In genomic region chr19:19668230-19669012, GRCh38 we compare ENCODE assay signal across 8 cellular contexts. TPM values are rescaled to one million over a fixed set of nuclear protein-coding genes. Genes with fewer than 3 reads are reported as not detected.
A peak's percentile ranks its signal among the peaks of the same experiment; 100 is the strongest.
DNase-seq lines count a peak whose midpoint lies in the region; ATAC-seq and TF ChIP-seq lines count a peak whose summit lies in the region.

Gene ZNF101 (plus strand): TSS chr19:19668839. CDS start chr19:19668964, 125 bp downstream.

- H3K4me2 ChIP-seq in osteoblast (ENCODE audit: insufficient read depth, low read length) = peak within 1 kb of the TSS; percentile 94

- H2AFZ ChIP-seq in osteoblast (ENCODE audit: low read length) = peak within 1 kb of the TSS; percentile 98

- peaks cover 5% of the 10 kb centered on the region for H3K4me1 Mint-ChIP-seq in glutamatergic neuron (ENCODE audit: low read depth, unreplicated experiment)

- no peaks in the 10 kb centered on the region for H3K27me3 ChIP-seq in osteoblast (ENCODE audit: insufficient read depth, low read length)
- no peaks in the 10 kb centered on the region for H3K27me3 ChIP-seq in thoracic aorta (replicated peaks; ENCODE audit: insufficient read depth)

- peaks cover 12% of the 10 kb centered on the region for H3K4me1 ChIP-seq in osteoblast (ENCODE audit: insufficient read depth, low read length)
- H3K4me1 ChIP-seq in thoracic aorta (ENCODE audit: control insufficient read depth in 1 of 2, low read depth in 2 of 2) = peaks cover 6 to 14% of the 10 kb centered on the region in 2 donors

- TF ChIP-seq CTCF in GM12864 (IDR thresholded peaks at IDR 0.05; ENCODE audit: low read depth, low read length, missing control alignments) = no peak
- TF ChIP-seq CTCF in glutamatergic neuron (IDR thresholded peaks at IDR 0.05; ENCODE audit: partially characterized antibody, unreplicated experiment) = no peak
- TF ChIP-seq CTCF in osteoblast (IDR thresholded peaks at IDR 0.05; ENCODE audit: extremely low read depth, low read depth, low read length) = no peak
- no peak for TF ChIP-seq CTCF in thoracic aorta (IDR thresholded peaks at IDR 0.05)

- H3K79me2 ChIP-seq in osteoblast (ENCODE audit: insufficient read depth, low read length) = peaks cover 17% of the 10 kb centered on the region

- peak within 1 kb of the TSS; percentile 95 for H3K4me3 Mint-ChIP-seq in glutamatergic neuron (ENCODE audit: unreplicated experiment)

- H3K36me3 ChIP-seq in osteoblast (ENCODE audit: insufficient read depth, low read length) (no peaks in the 10 kb centered on the region), thoracic aorta (peaks cover 8% of the 10 kb centered on the region)

- peak within 1 kb of the TSS; percentile 83 for H3K27ac ChIP-seq in osteoblast (ENCODE audit: low read depth, low read length)
- H3K27ac ChIP-seq in thoracic aorta = peak within 1 kb of the TSS; percentile 82 to 85

- peaks cover 2% of the 10 kb centered on the region for H3K27me3 Mint-ChIP-seq in glutamatergic neuron (ENCODE audit: unreplicated experiment)

- peak within 1 kb of the TSS; percentile 89 to 99 for H3K27ac Mint-ChIP-seq in activated naive CD4-positive, alpha-beta T cell treated with anti-CD3 and anti-CD28 coated beads, Interleukin-2, amount 50 U/mL, for 72 hours
- H3K27ac Mint-ChIP-seq in glutamatergic neuron (ENCODE audit: unreplicated experiment) = peak within 1 kb of the TSS; percentile 71

- no peaks in the 10 kb centered on the region for H3K9me3 ChIP-seq in osteoblast (ENCODE audit: low read depth, low read length)
- H3K9me3 ChIP-seq in thoracic aorta = no peaks in the 10 kb centered on the region

- DNase-seq in GM12864 (ENCODE audit: low read depth) = peak; percentile 95
- DNase-seq in NCI-H1105 treated with DMSO at 0.1 percent for 48 hours (lab: John Stamatoyannopoulos, UW) = peak; percentile 90
- peak; percentile 87 for DNase-seq in SKM-1 treated with dmso at 0.1 percent for 144 hours (lab: John Stamatoyannopoulos, UW; ENCODE audit: unreplicated experiment)
- DNase-seq in activated naive CD4-positive, alpha-beta T cell treated with anti-CD3 and anti-CD28 coated beads, Interleukin-2, amount 50 U/mL, for 72 hours (ENCODE audit: low spot score in 2 of 2) = peak; percentile 96 to 97
- DNase-seq in glutamatergic neuron = peak; percentile 93
- DNase-seq in osteoblast (ENCODE audit: insufficient read length, low spot score, missing footprints) = peak; percentile 98
- peak; percentile 64 for DNase-seq in thoracic aorta (ENCODE audit: low spot score)

- H4K20me1 ChIP-seq in osteoblast (ENCODE audit: insufficient read depth, low read length) = no peaks in the 10 kb centered on the region

- H3K36me3 Mint-ChIP-seq in activated naive CD4-positive, alpha-beta T cell treated with anti-CD3 and anti-CD28 coated beads, Interleukin-2, amount 50 U/mL, for 72 hours = peaks cover 32 to 56% of the 10 kb centered on the region in 2 donors
- H3K36me3 Mint-ChIP-seq in glutamatergic neuron (ENCODE audit: unreplicated experiment) = no peaks in the 10 kb centered on the region

- peak within 1 kb of the TSS; percentile 95 for H3K4me3 ChIP-seq in GM12864 (ENCODE audit: low read depth, low read length)
- H3K4me3 ChIP-seq in osteoblast (ENCODE audit: insufficient read depth, low read length) = peak within 1 kb of the TSS; percentile 95
- H3K4me3 ChIP-seq in thoracic aorta = peak within 1 kb of the TSS; percentile 99

- ATAC-seq in HG02678 (IDR thresholded peaks at IDR 0.05; ENCODE audit: unreplicated experiment) (peak; percentile 66), thoracic aorta (ENCODE audit: insufficient number of reproducible peaks, low FRiP score, low read depth) (peak; percentile 30)
- peak; percentile 80 to 84 for ATAC-seq in activated naive CD4-positive, alpha-beta T cell treated with anti-CD3 and anti-CD28 coated beads, Interleukin-2, amount 50 U/mL, for 72 hours

- no peaks in the 10 kb centered on the region for H3K9me3 Mint-ChIP-seq in activated naive CD4-positive, alpha-beta T cell treated with anti-CD3 and anti-CD28 coated beads, Interleukin-2, amount 50 U/mL, for 72 hours
- H3K9me3 Mint-ChIP-seq in glutamatergic neuron (ENCODE audit: unreplicated experiment) = peaks cover 7% of the 10 kb centered on the region

RNA-seq across cellular contexts. Expression of gene ZNF101, which starts in this region (rescaled TPM):
- 10 to 100 TPM; 66.9 to 79.6 TPM for total RNA-seq in activated naive CD4-positive, alpha-beta T cell treated with anti-CD3 and anti-CD28 coated beads, Interleukin-2, amount 50 U/mL, for 72 hours
- total RNA-seq in glutamatergic neuron (ENCODE audit: unreplicated experiment) = 8.0 TPM
- total RNA-seq in osteoblast = 7.2 and 9.4 TPM in 2 replicates
- total RNA-seq in thoracic aorta = 1 to 10 TPM; 2.2 to 8.3 TPM

Comparison
In these comparisons a context has a peak if more than half of its experiments do, and no peak if none do; other contexts are left out.
1. Peak in every context shown above with its lines: DNase-seq, ATAC-seq, H3K4me3 ChIP-seq and H3K27ac ChIP-seq.
2. ATAC-seq: peak in every context shown above with its lines; median percentile 82 in activated naive CD4-positive, alpha-beta T cell treated with anti-CD3 and anti-CD28 coated beads, Interleukin-2, amount 50 U/mL, for 72 hours; 66 in HG02678; 30 in thoracic aorta.